In the genomic region with DNA sequence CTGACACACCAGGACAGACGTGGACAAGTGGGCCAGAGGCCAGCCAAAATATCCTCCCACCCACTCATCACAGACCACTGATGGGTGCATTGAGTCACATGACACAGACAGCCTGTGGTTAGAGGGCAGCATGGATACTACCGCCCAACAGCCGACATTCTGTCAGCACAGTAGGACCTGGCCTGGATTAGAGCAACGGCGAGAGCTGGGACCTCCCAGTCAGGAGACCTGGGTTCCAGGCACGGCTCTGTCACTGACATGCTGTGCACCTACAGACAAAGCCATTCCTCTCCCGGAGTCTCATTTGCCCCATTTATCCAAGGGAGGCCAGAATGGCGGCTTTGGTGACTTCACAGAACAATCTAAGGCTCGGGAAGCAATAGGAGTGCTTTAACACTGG, we compare ENCODE assay signal across 19 cellular contexts. TPM values are rescaled to one million over a fixed set of nuclear protein-coding genes. Genes with fewer than 3 reads are reported as not detected.
"Had no signal": no experiment of that assay in that cellular context is flagged by ENCODE, and none has a peak within 500 bp of the region (broad histone marks: within the 10 kb centered on the region; RNA-seq: fewer than 3 reads in every experiment).

No MANE protein-coding gene starts in this region.

- H3K27ac ChIP-seq: ascending aorta, coronary artery, foreskin keratinocyte had no signal

- H3K4me1 ChIP-seq: foreskin keratinocyte had no signal

- H3K9me3 Mint-ChIP-seq: activated CD8-positive, alpha-beta T cell treated with anti-CD3 and anti-CD28 coated beads for 36 hours; activated naive CD4-positive, alpha-beta T cell treated with anti-CD3 and anti-CD28 coated beads, Interleukin-2, amount 10 ng/mL, durations not matched to agents 7 days and 5 days; central memory CD8-positive, alpha-beta T cell; mesothelial cell of epicardium; nephron; stimulated activated memory B cell treated with anti-CD40 and anti-IgM and Interleukin-4, amounts not matched to agents 10 μg/mL and 1 μg/mL and 100 μg/mL, for 72 hours had no signal

- H3K4me3 ChIP-seq: ascending aorta, coronary artery had no signal

- H3K9me3 ChIP-seq: ascending aorta had no signal

- H3K4me1 Mint-ChIP-seq: activated naive CD4-positive, alpha-beta T cell treated with anti-CD3 and anti-CD28 coated beads, Interleukin-2, amount 10 ng/mL, durations not matched to agents 7 days and 5 days; mesothelial cell of epicardium; nephron had no signal

- H3K27me3 ChIP-seq: ascending aorta, foreskin keratinocyte had no signal

- H3K27ac Mint-ChIP-seq: activated CD4-positive, alpha-beta T cell treated with anti-CD3 and anti-CD28 coated beads for 36 hours; activated CD8-positive, alpha-beta T cell treated with anti-CD3 and anti-CD28 coated beads for 36 hours; activated naive CD4-positive, alpha-beta T cell treated with anti-CD3 and anti-CD28 coated beads, Interleukin-2, amount 10 ng/mL, durations not matched to agents 7 days and 5 days; mesothelial cell of epicardium; nephron had no signal

- DNase-seq: activated CD4-positive, alpha-beta T cell treated with anti-CD3 and anti-CD28 coated beads for 36 hours; activated CD8-positive, alpha-beta T cell treated with anti-CD3 and anti-CD28 coated beads for 36 hours; activated effector memory CD4-positive, alpha-beta T cell treated with Interleukin-2 at 50 U/mL for 16 hours; activated T-cell treated with anti-CD3 and anti-CD28 coated beads, Interleukin-2, amount 50 U/mL, for 1 hour; foreskin keratinocyte; hippocampal formation; nucleus accumbens; small intestine; stimulated activated CD4-positive, alpha-beta T cell treated with anti-CD3 and anti-CD28 coated beads, Interleukin-4, amount 100 ng/mL, for 24 hours had no signal

- ATAC-seq: activated CD4-positive, alpha-beta T cell treated with anti-CD3 and anti-CD28 coated beads for 36 hours; activated CD8-positive, alpha-beta T cell treated with anti-CD3 and anti-CD28 coated beads for 36 hours; foreskin keratinocyte had no signal

- H3K4me3 Mint-ChIP-seq: activated CD4-positive, alpha-beta T cell treated with anti-CD3 and anti-CD28 coated beads for 36 hours; activated CD8-positive, alpha-beta T cell treated with anti-CD3 and anti-CD28 coated beads for 36 hours; activated naive CD4-positive, alpha-beta T cell treated with anti-CD3 and anti-CD28 coated beads, Interleukin-2, amount 10 ng/mL, durations not matched to agents 7 days and 5 days; central memory CD8-positive, alpha-beta T cell; mesothelial cell of epicardium; nephron; stimulated activated memory B cell treated with anti-CD40 and anti-IgM and Interleukin-4, amounts not matched to agents 10 μg/mL and 1 μg/mL and 100 μg/mL, for 72 hours had no signal

- H3K27me3 Mint-ChIP-seq: activated CD4-positive, alpha-beta T cell treated with anti-CD3 and anti-CD28 coated beads for 36 hours; activated CD8-positive, alpha-beta T cell treated with anti-CD3 and anti-CD28 coated beads for 36 hours; activated naive CD4-positive, alpha-beta T cell treated with anti-CD3 and anti-CD28 coated beads, Interleukin-2, amount 10 ng/mL, durations not matched to agents 7 days and 5 days; central memory CD8-positive, alpha-beta T cell; stimulated activated memory B cell treated with anti-CD40 and anti-IgM and Interleukin-4, amounts not matched to agents 10 μg/mL and 1 μg/mL and 100 μg/mL, for 72 hours had no signal

RNA-seq across cellular contexts. Expression of gene MMP9, which starts 44.7 kb away (rescaled TPM):
- total RNA-seq: activated CD4-positive, alpha-beta T cell treated with anti-CD3 and anti-CD28 coated beads for 36 hours; ascending aorta; fibroblast of lung; lung microvascular endothelial cell; mesothelial cell of epicardium; T-helper 2 cell treated with Interferon-gamma antibody and Interleukin-4, amounts not matched to agents 100 ng/mL and 5 ng/mL, for 36 hours had no signal
- polyA plus RNA-seq: fibroblast of lung had no signal
